ENCODE assay signal across 8 cellular contexts in the genomic region with DNA sequence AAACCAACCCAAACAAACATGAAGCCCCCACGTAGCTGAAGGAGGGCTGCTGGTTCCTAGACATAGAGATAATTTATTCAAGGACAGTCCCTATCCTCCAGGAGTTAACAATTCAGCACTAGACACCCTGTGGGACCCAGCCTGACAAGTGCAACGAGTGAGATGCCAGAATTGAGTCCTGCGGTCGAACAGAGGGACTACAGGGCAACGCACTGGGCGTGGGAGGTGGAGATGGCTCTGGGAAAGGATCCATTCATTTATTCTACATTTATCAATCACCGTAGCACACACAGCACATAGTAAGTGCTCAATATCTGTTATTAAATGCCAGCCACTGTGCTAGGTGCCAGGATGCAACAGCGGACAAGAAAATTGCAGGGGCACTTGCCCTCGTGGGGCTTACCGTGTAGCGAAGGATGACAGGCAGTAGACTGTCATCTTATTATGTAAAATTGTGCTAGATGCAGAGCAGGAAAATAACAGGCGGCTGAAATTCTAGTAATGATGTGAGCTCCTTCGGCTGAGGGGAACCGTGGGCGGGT. TPM values are rescaled to one million over a fixed set of nuclear protein-coding genes. Genes with fewer than 3 reads are reported as not detected.
A peak's percentile ranks its signal among the peaks of the same experiment; 100 is the strongest.
DNase-seq lines count a peak whose midpoint lies in the region; ATAC-seq and TF ChIP-seq lines count a peak whose summit lies in the region.

No MANE protein-coding gene starts in this region.

- peaks cover 40% of the 10 kb centered on the region for H3K36me3 Mint-ChIP-seq in Calu3 (ENCODE audit: insufficient read depth, unreplicated experiment)

- H3K27me3 ChIP-seq in MG63, result peaks cover 6% of the 10 kb centered on the region; the same call in 1 of the 2 replicates
- H3K27me3 ChIP-seq in muscle layer of colon (ENCODE audit: control insufficient read depth in 1 of 2, insufficient read depth in 2 of 2, low read length in 2 of 2), result no peaks in the 10 kb centered on the region

- peak overlapping the region; percentile 60 for H3K27ac Mint-ChIP-seq in Calu3 (ENCODE audit: unreplicated experiment)

- peak; percentile 33 for DNase-seq in Calu3
- no peak for DNase-seq in MG63
- DNase-seq in cerebellar cortex (ENCODE audit: low spot score), result peak; percentile 69
- DNase-seq in LoVo (ENCODE audit: low spot score), result no peak
- DNase-seq in dermis blood vessel endothelial cell, result no peak
- DNase-seq in mesenteric fat pad (ENCODE audit: low spot score), result no peak

- intact Hi-C loops in Calu3 (cut with micrococcal nuclease; ENCODE audit: unreplicated experiment), result no loop called here

- no peak for TF ChIP-seq CTCF in Calu3 (IDR thresholded peaks at IDR 0.05; ENCODE audit: unreplicated experiment)

- BruUV-seq in Calu3 (replicated peaks; lab: Mats Ljungman, UMichigan), result no TSS peak

- peak overlapping the region; percentile 90 for H3K27ac ChIP-seq in muscle layer of colon (ENCODE audit: low read depth, low read length)

- H3K4me1 ChIP-seq in muscle layer of colon (ENCODE audit: insufficient read depth, low read length), result peaks cover 6% of the 10 kb centered on the region

- no peaks in the 10 kb centered on the region for H3K27me3 Mint-ChIP-seq in Calu3 (ENCODE audit: unreplicated experiment)

- H3K4me1 Mint-ChIP-seq in Calu3 (ENCODE audit: low read depth, unreplicated experiment), result peaks cover 30% of the 10 kb centered on the region

- peak overlapping the region; percentile 97 for H3K4me3 Mint-ChIP-seq in Calu3 (ENCODE audit: low read depth, unreplicated experiment)

- H3K9me3 Mint-ChIP-seq in Calu3 (ENCODE audit: low read depth, unreplicated experiment), result no peaks in the 10 kb centered on the region

- peak overlapping the region; percentile 54 for H3K9ac ChIP-seq in muscle layer of colon (ENCODE audit: low read length)

- ATAC-seq in HG03439 (IDR thresholded peaks at IDR 0.05; ENCODE audit: unreplicated experiment), result no peak

- CTCF ChIA-PET in Calu3 (lab: Charles Lee), result interaction anchor here (0.6 to 4.5 kb wide), 11 partner anchors 21 to 119 kb away, joined by 3 to 61 read pairs (median 14); no protein-coding TSS in a partner anchor

- peak overlapping the region; percentile 68 for H3K4me3 ChIP-seq in MG63
- H3K4me3 ChIP-seq in muscle layer of colon (ENCODE audit: low read depth in 1 of 2, low read length in 2 of 2), result peak overlapping the region; percentile 80 to 82

- H3K36me3 ChIP-seq in MG63 (no peaks in the 10 kb centered on the region), muscle layer of colon (ENCODE audit: insufficient read depth, low read length) (no peaks in the 10 kb centered on the region)

- H3K9me3 ChIP-seq in MG63, result no peaks in the 10 kb centered on the region
- H3K9me3 ChIP-seq in muscle layer of colon (ENCODE audit: low read length), result no peaks in the 10 kb centered on the region

RNA-seq across cellular contexts. Expression of a gene that starts 0.9 kb away (rescaled TPM):
- 112 and 118 TPM in 2 replicates for total RNA-seq in Calu3 (2022)
- 1.3 and 9.5 TPM in 2 replicates for total RNA-seq in MG63 (2014; rRNA removed; shearing (Covaris generic); ENCODE audit: low replicate concordance)
- total RNA-seq in dermis blood vessel endothelial cell, result 49.9 and 51.7 TPM in 2 replicates
- total RNA-seq in mesenteric fat pad, result 75.0 TPM

Comparison
In these comparisons a context has a peak if more than half of its experiments do, and no peak if none do; other contexts are left out.
1. DNase-seq: peak in Calu3 (single experiment) and cerebellar cortex (single experiment); none in MG63 (single experiment), LoVo (single experiment), dermis blood vessel endothelial cell (single experiment) and mesenteric fat pad (single experiment).